ENCODE assay signal across 23 cellular contexts in the genomic region with DNA sequence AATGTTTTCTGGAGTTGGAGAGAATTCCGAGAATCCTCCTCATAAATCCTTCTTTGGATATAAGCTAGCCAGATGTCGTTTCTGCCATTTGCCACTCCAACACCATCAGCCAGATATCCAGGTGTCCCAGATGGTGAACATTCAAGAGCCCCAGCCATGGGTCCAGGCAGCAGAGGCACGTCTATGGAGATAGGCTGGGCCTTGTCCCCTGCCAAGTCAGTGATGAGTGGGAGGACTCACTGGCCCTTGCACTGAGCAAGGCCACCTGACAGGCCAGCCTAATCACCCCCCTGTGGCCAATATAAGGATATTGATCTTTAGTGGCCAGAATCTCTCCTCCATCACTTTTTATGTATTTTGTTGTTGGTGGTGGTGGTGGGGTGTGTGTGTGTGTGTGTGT. TPM values are rescaled to one million over a fixed set of nuclear protein-coding genes. Genes with fewer than 3 reads are reported as not detected.
"Had no signal": no experiment of that assay in that cellular context is flagged by ENCODE, and none has a peak within 500 bp of the region (broad histone marks: within the 10 kb centered on the region; RNA-seq: fewer than 3 reads in every experiment).

No MANE protein-coding gene starts in this region.

- H3K4me1 Mint-ChIP-seq: IgD-negative memory B cell had no signal

- H3K27ac Mint-ChIP-seq: IgD-negative memory B cell had no signal

- H3K27me3 ChIP-seq: SJSA1 had no signal

- H3K9ac ChIP-seq: KMS-11 had no signal

- H3K36me3 ChIP-seq: SJSA1 had no signal

- H3K27ac ChIP-seq: KMS-11, SJSA1, SK-N-MC had no signal

- H3K36me3 Mint-ChIP-seq: IgD-negative memory B cell had no signal

- H3K9me3 ChIP-seq: SJSA1 had no signal

- H3K4me3 Mint-ChIP-seq: IgD-negative memory B cell had no signal

- H3K4me2 ChIP-seq: KMS-11 had no signal

- H3K4me3 ChIP-seq: K562, SJSA1, SK-N-MC had no signal

- ATAC-seq: K562 had no signal

- DNase-seq: Kasumi-1, MM.1S, NCI-H1092 treated with DMSO at 0.1 percent for 48 hours, NCI-H1436, NCI-H187, NCI-H2029, NCI-H2081 treated with DMSO at 0.1 percent for 48 hours, NCI-H2171, NCI-H226, NCI-H446, NCI-H510A treated with DMSO at 0.1 percent for 48 hours, NCI-H69, NCI-H774, Right ventricle myocardium superior, RPMI8226, SIG-M5 had no signal

- H3K4me1 ChIP-seq: SJSA1 had no signal

- FAIRE-seq: K562, RCC 7860 had no signal

RNA-seq across cellular contexts. Expression of gene NEURL3, which starts 59.4 kb away (rescaled TPM):
- total RNA-seq: HT1080, K562, Right ventricle myocardium superior, SJSA1 had no signal
- polyA plus RNA-seq: IgD-negative memory B cell, K562 had no signal
